ENCODE assay signal across 8 cellular contexts in the genomic region with DNA sequence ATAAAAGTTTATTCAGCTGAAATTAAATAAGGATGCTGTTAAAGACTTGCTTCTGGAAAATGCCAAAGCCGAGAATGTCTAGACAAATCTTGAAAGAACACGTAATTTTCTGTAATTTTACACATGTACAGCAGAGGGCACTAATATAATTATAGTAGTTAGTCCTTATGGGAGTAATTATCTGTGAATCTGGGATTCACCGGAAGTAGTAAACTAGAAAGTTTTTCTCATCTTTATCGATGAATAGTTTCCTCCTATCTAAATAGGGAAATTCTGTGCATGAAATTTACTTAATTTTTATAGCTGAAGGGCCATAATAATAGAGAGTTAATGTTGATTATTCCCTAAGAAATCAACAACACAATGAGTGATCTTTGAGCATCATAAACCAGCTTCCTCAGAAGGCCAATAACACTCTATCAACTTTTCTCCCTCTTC. TPM values are rescaled to one million over a fixed set of nuclear protein-coding genes. Genes with fewer than 3 reads are reported as not detected.
DNase-seq lines count a peak whose midpoint lies in the region; ATAC-seq and TF ChIP-seq lines count a peak whose summit lies in the region.

No MANE protein-coding gene starts in this region.

- H3K79me2 ChIP-seq in SK-N-SH (ENCODE audit: insufficient read depth): no peaks in the 10 kb centered on the region

- no peak overlapping the region; the same call in 1 of the 2 replicates for H2AFZ ChIP-seq in SK-N-SH (ENCODE audit: low read depth)

- no peaks in the 10 kb centered on the region for H3K9me2 ChIP-seq in SK-N-SH

- H3K27me3 ChIP-seq in SK-N-SH (ENCODE audit: insufficient read depth): no peaks in the 10 kb centered on the region
- H3K27me3 ChIP-seq in tibial artery: no peaks in the 10 kb centered on the region

- POLR2A ChIA-PET in SK-N-SH (lab: Yijun Ruan, JAX): interaction anchor here (1.6 kb wide), 1 partner anchor 19 kb away, joined by 4 read pairs; a partner anchor contains a TSS
- POLR2A ChIA-PET in activated CD4-positive, alpha-beta memory T cell treated with anti-CD3 and anti-CD28 coated beads, Interleukin-2, amount 10 ng/mL, durations not matched to agents 7 days and 5 days (lab: Charles Lee): no interaction called here

- H3K9ac ChIP-seq in SK-N-SH: no peak overlapping the region

- no peaks in the 10 kb centered on the region for H3K4me1 Mint-ChIP-seq in activated CD4-positive, alpha-beta memory T cell treated with anti-CD3 and anti-CD28 coated beads, Interleukin-2, amount 10 ng/mL, durations not matched to agents 7 days and 5 days

- CTCF ChIA-PET in SK-N-SH (lab: Yijun Ruan, JAX): interaction anchor here (0.6 to 3.5 kb wide), 9 partner anchors 11 to 347 kb away, joined by 3 to 19 read pairs (median 4); no protein-coding TSS in a partner anchor
- CTCF ChIA-PET in activated CD4-positive, alpha-beta memory T cell treated with anti-CD3 and anti-CD28 coated beads, Interleukin-2, amount 10 ng/mL, durations not matched to agents 7 days and 5 days (lab: Charles Lee): interaction anchor here (1.5 to 2.5 kb wide), 4 partner anchors 14 to 347 kb away, joined by 3 to 11 read pairs (median 4); no protein-coding TSS in a partner anchor

- no peaks in the 10 kb centered on the region for H4K20me1 ChIP-seq in SK-N-SH (ENCODE audit: insufficient read depth)

- H3K27ac ChIP-seq in SK-N-SH (ENCODE audit: low read depth in 2 of 2, low read length in 1 of 2) (no peak overlapping the region), tibial artery (no peak overlapping the region)

- H3K4me1 ChIP-seq in SK-N-SH (ENCODE audit: control insufficient read depth in 1 of 2, insufficient read depth in 2 of 2, low read depth in 1 of 2, low read length in 1 of 2) (no peaks in the 10 kb centered on the region; a peak in 1 of 4 replicates), tibial artery (peaks cover 0 to 11% (median 2%) of the 10 kb centered on the region in 4 donors)

- ATAC-seq in HG02938 (IDR thresholded peaks at IDR 0.05; ENCODE audit: unreplicated experiment): no peak
- ATAC-seq in GM21717 (IDR thresholded peaks at IDR 0.05; ENCODE audit: unreplicated experiment): no peak

- no peak overlapping the region for H3K4me3 Mint-ChIP-seq in activated CD4-positive, alpha-beta memory T cell treated with anti-CD3 and anti-CD28 coated beads, Interleukin-2, amount 10 ng/mL, durations not matched to agents 7 days and 5 days

- H3K27ac Mint-ChIP-seq in activated CD4-positive, alpha-beta memory T cell treated with anti-CD3 and anti-CD28 coated beads, Interleukin-2, amount 10 ng/mL, durations not matched to agents 7 days and 5 days: no peak overlapping the region

- intact Hi-C loops in tibial artery (cut with DNase I; ENCODE audit: low total_unique reads): no loop called here

- peak; percentile 43; the same call in 1 of the 2 replicates for TF ChIP-seq RAD21 in SK-N-SH (IDR thresholded peaks at IDR 0.05; ENCODE audit: low read length)

- no peak for TF ChIP-seq EP300 in SK-N-SH (IDR thresholded peaks at IDR 0.05; ENCODE audit: borderline replicate concordance in 1 of 2, low read depth in 1 of 2, low read length in 1 of 2)

- peaks cover under 1% of the 10 kb centered on the region for H3K9me3 Mint-ChIP-seq in activated CD4-positive, alpha-beta memory T cell treated with anti-CD3 and anti-CD28 coated beads, Interleukin-2, amount 10 ng/mL, durations not matched to agents 7 days and 5 days

- no peaks in the 10 kb centered on the region for H3K36me3 Mint-ChIP-seq in activated CD4-positive, alpha-beta memory T cell treated with anti-CD3 and anti-CD28 coated beads, Interleukin-2, amount 10 ng/mL, durations not matched to agents 7 days and 5 days (ENCODE audit: low read depth)

- no peak overlapping the region for H3K4me2 ChIP-seq in SK-N-SH

- DNase-seq in DMS53 (lab: John Stamatoyannopoulos, UW): peak; percentile 44
- peak; percentile 63 for DNase-seq in LoVo (ENCODE audit: low spot score)
- DNase-seq in SK-N-SH: peak; percentile 27
- peak; percentile 8 for DNase-seq in germinal center (ENCODE audit: low spot score)
- no peak for DNase-seq in tibial artery
- no peak for DNase-seq in activated CD4-positive, alpha-beta memory T cell treated with anti-CD3 and anti-CD28 coated beads, Interleukin-2, amount 10 ng/mL, durations not matched to agents 7 days and 5 days

- H3K36me3 ChIP-seq in SK-N-SH (replicated peaks in 1 of 2; ENCODE audit: control insufficient read depth in 1 of 2, insufficient read depth in 2 of 2, low read length in 1 of 2) (no peaks in the 10 kb centered on the region), tibial artery (no peaks in the 10 kb centered on the region)

- H3K4me3 ChIP-seq in SK-N-SH (ENCODE audit: low read depth in 2 of 2, low read length in 1 of 2) (no peak overlapping the region; a peak in 1 of 4 replicates), tibial artery (no peak overlapping the region)

- H3K27me3 Mint-ChIP-seq in activated CD4-positive, alpha-beta memory T cell treated with anti-CD3 and anti-CD28 coated beads, Interleukin-2, amount 10 ng/mL, durations not matched to agents 7 days and 5 days: no peaks in the 10 kb centered on the region

- 30% methylated on average over 4 of the region's 4 CpGs for WGBS in SK-N-SH (ENCODE audit: low lambda C conversion rate)

- TF ChIP-seq CTCF in SK-N-SH (IDR thresholded peaks at IDR 0.05): peak; percentile 59
- TF ChIP-seq CTCF in tibial artery (IDR thresholded peaks at IDR 0.05): peak; percentile 43 to 57

- no peaks in the 10 kb centered on the region for H3F3A ChIP-seq in SK-N-SH (replicated peaks; ENCODE audit: insufficient read depth)

- H3K9me3 ChIP-seq in SK-N-SH (no peaks in the 10 kb centered on the region), tibial artery (no peaks in the 10 kb centered on the region)

TF ChIP-seq in SK-N-SH, 30 proteins besides CTCF, POLR2A, EP300 and RAD21:
- TF ChIP-seq NRF1 (IDR thresholded peaks at IDR 0.05; ENCODE audit: low read depth, low read length) (no peak), SMC3 (IDR thresholded peaks at IDR 0.05; ENCODE audit: low read depth, low read length) (peak; percentile 25), RCOR1 (IDR thresholded peaks at IDR 0.05; ENCODE audit: low read length) (no peak)
- TF ChIP-seq, protein P1, sequence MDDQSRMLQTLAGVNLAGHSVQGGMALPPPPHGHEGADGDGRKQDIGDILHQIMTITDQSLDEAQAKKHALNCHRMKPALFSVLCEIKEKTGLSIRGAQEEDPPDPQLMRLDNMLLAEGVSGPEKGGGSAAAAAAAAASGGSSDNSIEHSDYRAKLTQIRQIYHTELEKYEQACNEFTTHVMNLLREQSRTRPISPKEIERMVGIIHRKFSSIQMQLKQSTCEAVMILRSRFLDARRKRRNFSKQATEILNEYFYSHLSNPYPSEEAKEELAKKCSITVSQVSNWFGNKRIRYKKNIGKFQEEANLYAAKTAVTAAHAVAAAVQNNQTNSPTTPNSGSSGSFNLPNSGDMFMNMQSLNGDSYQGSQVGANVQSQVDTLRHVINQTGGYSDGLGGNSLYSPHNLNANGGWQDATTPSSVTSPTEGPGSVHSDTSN (IDR thresholded peaks at IDR 0.05): no peak
- TF ChIP-seq, protein P2, sequence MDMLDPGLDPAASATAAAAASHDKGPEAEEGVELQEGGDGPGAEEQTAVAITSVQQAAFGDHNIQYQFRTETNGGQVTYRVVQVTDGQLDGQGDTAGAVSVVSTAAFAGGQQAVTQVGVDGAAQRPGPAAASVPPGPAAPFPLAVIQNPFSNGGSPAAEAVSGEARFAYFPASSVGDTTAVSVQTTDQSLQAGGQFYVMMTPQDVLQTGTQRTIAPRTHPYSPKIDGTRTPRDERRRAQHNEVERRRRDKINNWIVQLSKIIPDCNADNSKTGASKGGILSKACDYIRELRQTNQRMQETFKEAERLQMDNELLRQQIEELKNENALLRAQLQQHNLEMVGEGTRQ (IDR thresholded peaks at IDR 0.05; ENCODE audit: borderline replicate concordance, low read depth, low read length): no peak

RNA-seq across cellular contexts. Expression of a gene that starts 18.4 kb away (rescaled TPM):
- polyA plus RNA-seq in SK-N-SH (2012; rRNA removed): 2.5 and 2.6 TPM in 2 replicates
- polyA plus RNA-seq in SK-N-SH (2012; cell fraction: cytosol; rRNA removed): 3.1 and 3.8 TPM in 2 replicates
- 3.6 and 5.0 TPM in 2 replicates for polyA plus RNA-seq in SK-N-SH (2012; cell fraction: nucleus; rRNA removed)
- total RNA-seq in activated CD4-positive, alpha-beta memory T cell treated with anti-CD3 and anti-CD28 coated beads, Interleukin-2, amount 10 ng/mL, durations not matched to agents 7 days and 5 days: under 1 TPM; 0.25 to 0.28 TPM

Comparison
In these comparisons a context has a peak if more than half of its experiments do, and no peak if none do; other contexts are left out.
1. DNase-seq: peak in DMS53 (single experiment), LoVo (single experiment), SK-N-SH (single experiment) and germinal center (single experiment); none in tibial artery (0 of 2) and activated CD4-positive, alpha-beta memory T cell treated with anti-CD3 and anti-CD28 coated beads, Interleukin-2, amount 10 ng/mL, durations not matched to agents 7 days and 5 days (single experiment).